Comparison of ENCODE assay signal across 23 cellular contexts in the genomic region with DNA sequence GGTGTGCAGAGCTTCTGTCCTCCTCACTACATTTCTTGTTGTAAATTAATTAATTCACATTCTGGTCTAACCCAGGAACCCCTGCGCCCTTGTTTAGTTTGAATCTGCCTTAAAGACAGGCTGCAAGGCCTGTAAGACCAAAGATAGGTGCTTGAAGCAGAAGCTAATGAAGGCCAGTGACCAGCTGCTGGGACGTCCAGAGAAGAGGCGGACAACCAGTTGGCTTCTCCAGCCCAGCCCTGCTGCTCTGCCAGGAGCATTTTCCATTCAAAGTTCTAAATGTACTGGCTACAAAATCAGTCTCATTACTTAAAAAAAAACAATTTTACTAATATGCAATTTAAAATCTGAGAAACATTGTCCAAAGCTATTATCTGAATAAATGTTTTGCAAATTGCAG.
"Had no signal": no experiment of that assay in that cellular context is flagged by ENCODE, and none has a peak within 500 bp of the region (broad histone marks: within the 10 kb centered on the region; RNA-seq: fewer than 3 reads in every experiment).

No MANE protein-coding gene starts in this region.

- H3K9ac ChIP-seq: neural progenitor cell, parathyroid adenoma had no signal

- H3K27me3 ChIP-seq: neural progenitor cell, ovary, right lobe of liver, sigmoid colon, stomach, tibial artery, transverse colon, upper lobe of right lung, uterus had no signal

- H3K27ac ChIP-seq: neural progenitor cell, ovary, parathyroid adenoma, psoas muscle, right lobe of liver, sigmoid colon, stomach, tibial artery, transverse colon, upper lobe of right lung, uterus had no signal

- H2AFZ ChIP-seq: neural progenitor cell, parathyroid adenoma had no signal

- ATAC-seq: naive thymus-derived CD4-positive, alpha-beta T cell; natural killer cell; psoas muscle; right lobe of liver; stimulated activated effector memory CD8-positive, alpha-beta T cell treated with anti-CD3 and anti-CD28 coated beads, Interleukin-12 subunit alpha, Interleukin-12 subunit beta, amount 100 ng/mL, for 72 hours; stimulated activated naive B cell treated with anti-CD40 and anti-IgM and Interleukin-4, amounts not matched to agents 10 μg/mL and 1 μg/mL and 100 μg/mL, for 72 hours; upper lobe of right lung had no signal

- H3K4me3 ChIP-seq: neural progenitor cell, ovary, psoas muscle, right lobe of liver, sigmoid colon, stomach, tibial artery, transverse colon, upper lobe of right lung, uterus had no signal

- H3K36me3 ChIP-seq: neural progenitor cell, ovary, right lobe of liver, sigmoid colon, stomach, tibial artery, transverse colon, upper lobe of right lung, uterus had no signal

- H3K4me2 ChIP-seq: neural progenitor cell had no signal

- H3K4me1 ChIP-seq: parathyroid adenoma, psoas muscle, right lobe of liver, sigmoid colon, stomach, tibial artery, upper lobe of right lung, uterus had no signal

- H3K9me3 ChIP-seq: ovary, psoas muscle, right lobe of liver, sigmoid colon, stomach, tibial artery, transverse colon, upper lobe of right lung, uterus had no signal

- DNase-seq: naive thymus-derived CD4-positive, alpha-beta T cell; natural killer cell; occipital lobe; ovary; posterior cingulate gyrus; psoas muscle; right lobe of liver; sigmoid colon; small intestine; stimulated activated CD4-positive, alpha-beta T cell treated with anti-CD3 and anti-CD28 coated beads, Interleukin-15, amount 100 ng/mL, for 24 hours; stimulated activated CD4-positive, alpha-beta T cell treated with anti-CD3 and anti-CD28 coated beads, Interleukin-2, amount 100 ng/mL, for 24 hours; stimulated activated CD4-positive, alpha-beta T cell treated with anti-CD3 and anti-CD28 coated beads, Interleukin-2, amount 100 ng/mL, for 48 hours; stimulated activated CD4-positive, alpha-beta T cell treated with anti-CD3 and anti-CD28 coated beads, Interleukin-4, amount 100 ng/mL, for 24 hours; stimulated activated naive B cell treated with anti-CD40 and anti-IgM and Interleukin-4, amounts not matched to agents 10 μg/mL and 1 μg/mL and 100 μg/mL, for 72 hours; stimulated activated naive CD4-positive, alpha-beta T cell treated with Interleukin-2 at 50 U/mL for 16 hours; stomach; tibial artery; transverse colon; upper lobe of right lung; uterus had no signal

- H3K79me2 ChIP-seq: parathyroid adenoma had no signal
